Comparison of ENCODE assay signal across 8 cellular contexts in the genomic region with DNA sequence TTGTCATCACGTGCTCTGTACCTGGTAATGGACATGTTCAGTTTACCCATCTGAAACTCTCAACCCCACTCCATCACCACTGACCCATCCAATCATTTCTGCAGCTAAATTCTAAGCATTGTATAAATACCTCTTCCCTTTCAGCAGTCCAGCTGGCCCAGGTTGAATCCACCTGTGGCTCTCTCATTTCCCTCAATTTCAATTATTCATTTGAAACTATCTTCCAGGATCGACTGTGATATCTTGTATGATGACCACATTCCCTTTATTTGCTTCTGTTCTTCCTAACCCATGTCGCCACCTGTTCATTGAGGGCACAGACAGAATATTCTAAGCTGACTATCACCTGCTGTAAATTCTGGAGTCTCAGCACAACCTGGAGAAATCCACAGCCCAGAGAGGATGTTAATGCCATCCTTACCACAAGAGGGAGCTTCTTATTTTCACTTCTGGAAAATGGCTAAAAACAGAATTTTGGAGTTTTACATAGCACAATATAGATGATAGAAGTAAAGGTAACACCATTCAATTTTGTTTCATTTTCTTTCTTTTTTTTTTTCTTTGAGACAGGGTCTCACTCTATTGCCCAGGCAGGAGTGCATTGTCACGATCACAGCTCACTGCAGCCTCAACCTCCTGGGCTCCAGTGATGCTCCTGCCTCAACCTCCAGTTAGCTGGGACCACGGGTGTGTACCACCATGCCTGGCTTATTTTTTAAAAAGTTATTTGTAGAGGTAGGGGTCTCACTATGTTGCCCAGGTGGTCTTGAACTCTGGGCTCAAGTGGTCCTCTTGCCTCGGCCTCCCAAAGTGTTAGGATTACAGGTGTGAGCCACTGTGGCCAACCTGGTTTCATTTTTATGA. TPM values are rescaled to one million over a fixed set of nuclear protein-coding genes. Genes with fewer than 3 reads are reported as not detected.
A peak's percentile ranks its signal among the peaks of the same experiment; 100 is the strongest.
DNase-seq lines count a peak whose midpoint lies in the region; ATAC-seq and TF ChIP-seq lines count a peak whose summit lies in the region.

No MANE protein-coding gene starts in this region.

- no peak overlapping the region for H3K4me2 ChIP-seq in GM23338

- DNase-seq in GM23338 (ENCODE audit: low spot score) = peak; percentile 72
- no peak for DNase-seq in Peyer's patch
- peak; percentile 25 for DNase-seq in endothelial cell (ENCODE audit: low spot score)
- no peak for DNase-seq in progenitor cell of endocrine pancreas (ENCODE audit: low spot score, unreplicated experiment)
- no peak for DNase-seq in stimulated activated CD4-positive, alpha-beta T cell treated with anti-CD3 and anti-CD28 coated beads, Interleukin-2, amount 100 ng/mL, for 24 hours

- H3F3A ChIP-seq in GM23338 (replicated peaks; ENCODE audit: low read depth) = no peaks in the 10 kb centered on the region

- peaks cover 25% of the 10 kb centered on the region for H3K9me3 Mint-ChIP-seq in GM23338
- H3K9me3 Mint-ChIP-seq in endothelial cell (ENCODE audit: unreplicated experiment) = no peaks in the 10 kb centered on the region
- no peaks in the 10 kb centered on the region for H3K9me3 Mint-ChIP-seq in progenitor cell of endocrine pancreas (ENCODE audit: low read depth)

- peak; percentile 61; the same call in 2 of the 3 replicates for ATAC-seq in GM23338
- no peak for ATAC-seq in HG03460 (IDR thresholded peaks at IDR 0.05; ENCODE audit: unreplicated experiment)
- no peak for ATAC-seq in GM21737 (IDR thresholded peaks at IDR 0.05; ENCODE audit: unreplicated experiment)

- H3K4me1 Mint-ChIP-seq in GM23338 (peaks cover under 1% of the 10 kb centered on the region; the same call in 1 of the 3 replicates), endothelial cell (ENCODE audit: unreplicated experiment) (no peaks in the 10 kb centered on the region), progenitor cell of endocrine pancreas (ENCODE audit: low read depth) (peaks cover 1% of the 10 kb centered on the region)

- TF ChIP-seq CTCF in C4-2B (conservative IDR thresholded peaks at IDR 0.05) = peak; percentile 89
- peak; percentile 65 to 91 for TF ChIP-seq CTCF in GM23338 (conservative IDR thresholded peaks at IDR 0.05; ENCODE audit: low read depth in 2 of 2)
- peak; percentile 33 to 75 (median 72) for TF ChIP-seq CTCF in Peyer's patch (IDR thresholded peaks at IDR 0.05)
- TF ChIP-seq CTCF in endothelial cell (IDR thresholded peaks at IDR 0.05; ENCODE audit: unreplicated experiment) = peak; percentile 60
- peak; percentile 75 for TF ChIP-seq CTCF in progenitor cell of endocrine pancreas (IDR thresholded peaks at IDR 0.05; ENCODE audit: unreplicated experiment)

- H3K36me3 Mint-ChIP-seq in GM23338 (ENCODE audit: low read depth) (no peaks in the 10 kb centered on the region), endothelial cell (ENCODE audit: low read depth, unreplicated experiment) (no peaks in the 10 kb centered on the region), progenitor cell of endocrine pancreas (ENCODE audit: insufficient read depth) (no peaks in the 10 kb centered on the region)

- no peaks in the 10 kb centered on the region for H3K9me3 ChIP-seq in Peyer's patch

- H3K27me3 ChIP-seq in GM23338 (ENCODE audit: insufficient read depth) (no peaks in the 10 kb centered on the region; the same call in 1 of the 2 replicates), Peyer's patch (no peaks in the 10 kb centered on the region)

- H3K4me1 ChIP-seq in GM23338 (ENCODE audit: insufficient read depth) (peaks cover 1% of the 10 kb centered on the region; the same call in 1 of the 2 replicates), Peyer's patch (no peaks in the 10 kb centered on the region)

- H3K27me3 Mint-ChIP-seq in GM23338 (ENCODE audit: insufficient read depth, low read depth, poor library complexity) (peaks cover 5% of the 10 kb centered on the region), endothelial cell (ENCODE audit: unreplicated experiment) (no peaks in the 10 kb centered on the region), progenitor cell of endocrine pancreas (peaks cover 10% of the 10 kb centered on the region)

- H3K9me2 ChIP-seq in GM23338 (ENCODE audit: insufficient read depth) = no peaks in the 10 kb centered on the region

- TF ChIP-seq POLR2A in Peyer's patch (IDR thresholded peaks at IDR 0.05) = no peak

- no peaks in the 10 kb centered on the region; the same call in 1 of the 2 replicates for H3K36me3 ChIP-seq in GM23338 (ENCODE audit: insufficient read depth)
- no peaks in the 10 kb centered on the region for H3K36me3 ChIP-seq in Peyer's patch

- H3K79me2 ChIP-seq in GM23338 (replicated peaks; ENCODE audit: insufficient read depth) = no peaks in the 10 kb centered on the region

- no peaks in the 10 kb centered on the region for H4K20me1 ChIP-seq in GM23338 (replicated peaks; ENCODE audit: insufficient read depth)

- H3K27ac ChIP-seq in C4-2B (no peak overlapping the region), GM23338 (ENCODE audit: low read depth) (no peak overlapping the region), Peyer's patch (no peak overlapping the region)

- H3K4me3 ChIP-seq in GM23338 (no peak overlapping the region), Peyer's patch (no peak overlapping the region)

- H3K27ac Mint-ChIP-seq in GM23338 = no peak overlapping the region
- no peak overlapping the region for H3K27ac Mint-ChIP-seq in endothelial cell (ENCODE audit: unreplicated experiment)
- peak overlapping the region; percentile 27 for H3K27ac Mint-ChIP-seq in progenitor cell of endocrine pancreas

- H3K4me3 Mint-ChIP-seq in GM23338 (no peak overlapping the region), endothelial cell (ENCODE audit: unreplicated experiment) (no peak overlapping the region), progenitor cell of endocrine pancreas (ENCODE audit: low read depth) (no peak overlapping the region)

- no peak overlapping the region for H2AFZ ChIP-seq in GM23338

TF ChIP-seq in GM23338, 12 proteins besides CTCF, POLR2A, EP300 and RAD21:
- TF ChIP-seq POLR2AphosphoS5 (IDR thresholded peaks at IDR 0.05; ENCODE audit: low read depth) (no peak), ZNF114 (CRISPR knock-in tag; IDR thresholded peaks at IDR 0.05) (no peak), STAT1 (IDR thresholded peaks at IDR 0.05; ENCODE audit: unreplicated experiment) (no peak)
- TF ChIP-seq, protein P1, sequence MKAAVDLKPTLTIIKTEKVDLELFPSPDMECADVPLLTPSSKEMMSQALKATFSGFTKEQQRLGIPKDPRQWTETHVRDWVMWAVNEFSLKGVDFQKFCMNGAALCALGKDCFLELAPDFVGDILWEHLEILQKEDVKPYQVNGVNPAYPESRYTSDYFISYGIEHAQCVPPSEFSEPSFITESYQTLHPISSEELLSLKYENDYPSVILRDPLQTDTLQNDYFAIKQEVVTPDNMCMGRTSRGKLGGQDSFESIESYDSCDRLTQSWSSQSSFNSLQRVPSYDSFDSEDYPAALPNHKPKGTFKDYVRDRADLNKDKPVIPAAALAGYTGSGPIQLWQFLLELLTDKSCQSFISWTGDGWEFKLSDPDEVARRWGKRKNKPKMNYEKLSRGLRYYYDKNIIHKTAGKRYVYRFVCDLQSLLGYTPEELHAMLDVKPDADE (IDR thresholded peaks at IDR 0.05) = no peak

RNA-seq across cellular contexts. Expression of gene ZNF823, which starts 38.6 kb away (rescaled TPM):
- total RNA-seq in GM23338 (2014; rRNA removed; shearing (Covaris generic)) = 3.0 and 7.1 TPM in 2 replicates
- 1.0 and 1.3 TPM in 2 replicates for polyA plus RNA-seq in GM23338 (2016; fragmentation: Nextera tagmentation; extraction: Ambion mirVana)
- total RNA-seq in Peyer's patch (10 to 100 TPM in 3 of 4 donors, 1 to 10 TPM in 1; 5.0 to 14.4 (median 13.1) TPM), endothelial cell (ENCODE audit: unreplicated experiment) (6.7 TPM), progenitor cell of endocrine pancreas (12.0 and 12.4 TPM in 2 replicates)

Comparison
In these comparisons a context has a peak if more than half of its experiments do, and no peak if none do; other contexts are left out.
1. DNase-seq: peak in GM23338 (single experiment) and endothelial cell (single experiment); none in Peyer's patch (0 of 3), progenitor cell of endocrine pancreas (single experiment) and stimulated activated CD4-positive, alpha-beta T cell treated with anti-CD3 and anti-CD28 coated beads, Interleukin-2, amount 100 ng/mL, for 24 hours (0 of 2).
2. Peak in every context shown above with its lines, with median percentiles within 50 percentile points of each other: CTCF ChIP-seq.